1 cellular context compared by ENCODE assay signal in genomic region chr20:38221041-38221589, GRCh38.
TF ChIP-seq lines count a peak whose summit lies in the region.

No MANE protein-coding gene starts in this region.

TF ChIP-seq in SK-N-SH treated with all-trans-retinoic acid at 6 μM for 48 hours, 23 proteins besides CTCF, POLR2A, EP300 and RAD21 (continued from another document):
- no peak for TF ChIP-seq ZNF70 (CRISPR knock-in tag; IDR thresholded peaks at IDR 0.05)
TF ChIP-seq in SK-N-SH treated with all-trans-retinoic acid at 6 μM for 48 hours: peak in this region for 0.
